In genomic region chr22:46627806-46628482, GRCh38 we compare ENCODE assay signal across 11 cellular contexts.
"Had no signal": no experiment of that assay in that cellular context is flagged by ENCODE, and none has a peak within 500 bp of the region (broad histone marks: within the 10 kb centered on the region; RNA-seq: fewer than 3 reads in every experiment).

No MANE protein-coding gene starts in this region.

- H3K4me1 ChIP-seq: gastroesophageal sphincter had no signal

- DNase-seq: activated CD8-positive, alpha-beta memory T cell treated with anti-CD3 and anti-CD28 coated beads, Interleukin-2, amount 50 U/mL, for 4 hours; activated CD8-positive, alpha-beta T cell treated with anti-CD3 and anti-CD28 coated beads for 36 hours; activated gamma-delta T cell treated with Interleukin-2 at 50 U/mL for 16 hours; activated naive CD8-positive, alpha-beta T cell treated with anti-CD3 and anti-CD28 coated beads, Interleukin-2, amount 10 ng/mL, durations not matched to agents 7 days and 5 days; activated T-cell treated with anti-CD3 and anti-CD28 coated beads, Interleukin-2, amount 50 U/mL, for 72 hours; anterior cingulate cortex; left ventricle myocardium inferior; mesenchymal stem cell; SW 1271; thyroid gland had no signal

- H3K4me3 ChIP-seq: gastroesophageal sphincter, left ventricle myocardium inferior, thyroid gland had no signal

- H3K27ac Mint-ChIP-seq: activated CD8-positive, alpha-beta T cell treated with anti-CD3 and anti-CD28 coated beads for 36 hours; activated naive CD8-positive, alpha-beta T cell treated with anti-CD3 and anti-CD28 coated beads, Interleukin-2, amount 10 ng/mL, durations not matched to agents 7 days and 5 days; activated T-cell treated with anti-CD3 and anti-CD28 coated beads, Interleukin-2, amount 50 U/mL, for 72 hours had no signal

- H3K27ac ChIP-seq: gastroesophageal sphincter, left ventricle myocardium inferior, thyroid gland had no signal

- H3K4me3 Mint-ChIP-seq: activated CD8-positive, alpha-beta T cell treated with anti-CD3 and anti-CD28 coated beads for 36 hours; activated naive CD8-positive, alpha-beta T cell treated with anti-CD3 and anti-CD28 coated beads, Interleukin-2, amount 10 ng/mL, durations not matched to agents 7 days and 5 days; activated T-cell treated with anti-CD3 and anti-CD28 coated beads, Interleukin-2, amount 50 U/mL, for 72 hours had no signal

- H3K9me3 Mint-ChIP-seq: activated CD8-positive, alpha-beta T cell treated with anti-CD3 and anti-CD28 coated beads for 36 hours; activated naive CD8-positive, alpha-beta T cell treated with anti-CD3 and anti-CD28 coated beads, Interleukin-2, amount 10 ng/mL, durations not matched to agents 7 days and 5 days; activated T-cell treated with anti-CD3 and anti-CD28 coated beads, Interleukin-2, amount 50 U/mL, for 72 hours had no signal

- ATAC-seq: activated CD8-positive, alpha-beta T cell treated with anti-CD3 and anti-CD28 coated beads for 36 hours; activated T-cell treated with anti-CD3 and anti-CD28 coated beads, Interleukin-2, amount 50 U/mL, for 72 hours; gastroesophageal sphincter had no signal

- H3K36me3 Mint-ChIP-seq: activated naive CD8-positive, alpha-beta T cell treated with anti-CD3 and anti-CD28 coated beads, Interleukin-2, amount 10 ng/mL, durations not matched to agents 7 days and 5 days had no signal

- H3K9me3 ChIP-seq: gastroesophageal sphincter, left ventricle myocardium inferior, thyroid gland had no signal

- H3K27me3 Mint-ChIP-seq: activated CD8-positive, alpha-beta T cell treated with anti-CD3 and anti-CD28 coated beads for 36 hours; activated naive CD8-positive, alpha-beta T cell treated with anti-CD3 and anti-CD28 coated beads, Interleukin-2, amount 10 ng/mL, durations not matched to agents 7 days and 5 days had no signal

- H3K27me3 ChIP-seq: gastroesophageal sphincter, thyroid gland had no signal

- H3K36me3 ChIP-seq: thyroid gland had no signal
